Comparison of ENCODE assay signal across 8 cellular contexts in genomic region chr20:16803965-16804792, GRCh38. TPM values are rescaled to one million over a fixed set of nuclear protein-coding genes. Genes with fewer than 3 reads are reported as not detected.
DNase-seq lines count a peak whose midpoint lies in the region; ATAC-seq, FAIRE-seq and TF ChIP-seq lines count a peak whose summit lies in the region.

No MANE protein-coding gene starts in this region.

- no peak overlapping the region for H3K9ac ChIP-seq in Karpas-422 (ENCODE audit: low read length)

- TF ChIP-seq CTCF in 22Rv1 (IDR thresholded peaks at IDR 0.05): peak; percentile 91
- peak; percentile 89 for TF ChIP-seq CTCF in GM10248 (IDR thresholded peaks at IDR 0.05; ENCODE audit: control extremely low read depth, extremely low read depth, low read depth, missing control alignments)

- H3K4me1 ChIP-seq in Karpas-422 (ENCODE audit: low read length) (no peaks in the 10 kb centered on the region), right cardiac atrium (ENCODE audit: control insufficient read depth, insufficient read depth, low read length) (no peaks in the 10 kb centered on the region), small intestine (ENCODE audit: control insufficient read depth in 2 of 2, insufficient read depth in 1 of 2, low read depth in 1 of 2, low read length in 1 of 2) (no peaks in the 10 kb centered on the region)

- no peaks in the 10 kb centered on the region for H3K9me3 ChIP-seq in Karpas-422 (ENCODE audit: low read length)
- no peaks in the 10 kb centered on the region for H3K9me3 ChIP-seq in right cardiac atrium (ENCODE audit: control insufficient read depth, low read length)
- H3K9me3 ChIP-seq in small intestine (ENCODE audit: control insufficient read depth, low read depth): no peaks in the 10 kb centered on the region

- DNase-seq in GM10248 (ENCODE audit: extremely low spot score) (peak; percentile 54), Karpas-422 (peak; percentile 83), RPMI8226 (peak; percentile 61), amniotic epithelial cell (ENCODE audit: low read depth) (peak; percentile 42), right cardiac atrium (peak; percentile 27 to 62 (median 57)), small intestine (peak; percentile 45), GM19238 (ENCODE audit: insufficient read length, low spot score) (no peak)

- WGBS in right cardiac atrium: 18% methylated on average over 14 of the region's 14 CpGs
- WGBS in small intestine, 3 donors: 19 to 20% (median 19%) methylated on average over 14 of the region's 14 CpGs

- H3K4me3 ChIP-seq in Karpas-422 (ENCODE audit: low read length): no peak overlapping the region
- no peak overlapping the region for H3K4me3 ChIP-seq in right cardiac atrium (ENCODE audit: low read length)
- no peak overlapping the region for H3K4me3 ChIP-seq in small intestine (ENCODE audit: low read depth in 1 of 2, low read length in 2 of 2)

- ATAC-seq in right cardiac atrium: no peak

- H3K27me3 ChIP-seq in Karpas-422 (ENCODE audit: low read length) (no peaks in the 10 kb centered on the region), right cardiac atrium (ENCODE audit: control insufficient read depth, insufficient read depth) (peaks cover 2% of the 10 kb centered on the region), small intestine (ENCODE audit: control insufficient read depth in 2 of 2, insufficient read depth in 2 of 2, low read length in 2 of 2) (peaks cover 0 to 2% of the 10 kb centered on the region in 2 donors)

- intact Hi-C loops in right cardiac atrium (cut with DNase I): loop anchor here in 3 of 4 donors (2.0 to 10.0 kb wide), 2 partner anchors 627 to 631 kb away; no protein-coding TSS in a partner anchor

- FAIRE-seq in small intestine (lab: Jason Lieb, UNC): no peak

- POLR2A ChIA-PET in GM10248 (lab: Yijun Ruan, JAX): no interaction called here

- no peaks in the 10 kb centered on the region for H4K20me1 ChIP-seq in Karpas-422 (ENCODE audit: insufficient read depth, low read depth, low read length)

- H3K36me3 ChIP-seq in Karpas-422 (ENCODE audit: insufficient read depth, low read length) (no peaks in the 10 kb centered on the region), small intestine (ENCODE audit: control insufficient read depth in 2 of 2, insufficient read depth in 2 of 2, low read length in 2 of 2) (no peaks in the 10 kb centered on the region)

- H3K27ac ChIP-seq in 22Rv1 (no peak overlapping the region), Karpas-422 (ENCODE audit: low read length) (no peak overlapping the region), right cardiac atrium (ENCODE audit: low read length) (no peak overlapping the region), small intestine (ENCODE audit: low read depth in 1 of 2, low read length in 1 of 2) (no peak overlapping the region)

- H3K79me2 ChIP-seq in Karpas-422 (ENCODE audit: low read length): no peaks in the 10 kb centered on the region

- H3K9me2 ChIP-seq in Karpas-422 (replicated peaks; ENCODE audit: insufficient read depth, low read length): no peaks in the 10 kb centered on the region

- CTCF ChIA-PET in GM10248 (lab: Yijun Ruan, JAX): interaction anchor here (0.6 to 9.4 kb wide), 23 partner anchors 7 to 656 kb away, joined by 3 to 217 read pairs (median 4); no protein-coding TSS in a partner anchor

- H3K4me2 ChIP-seq in Karpas-422 (ENCODE audit: low read depth, low read length, poor library complexity, severe bottlenecking): no peak overlapping the region

- H2AFZ ChIP-seq in Karpas-422 (ENCODE audit: low read length): no peak overlapping the region

RNA-seq across cellular contexts. Expression of gene OTOR, which starts 56.0 kb away (rescaled TPM):
- total RNA-seq in Karpas-422 (2014; rRNA removed; shearing (Covaris generic); ENCODE audit: low replicate concordance): not detected in 2 replicates
- not detected for total RNA-seq in right cardiac atrium
- polyA plus RNA-seq in right cardiac atrium: not detected
- not detected for polyA plus RNA-seq in small intestine
